In genomic region chr20:47503685-47504084, GRCh38 we compare ENCODE assay signal across 10 cellular contexts. TPM values are rescaled to one million over a fixed set of nuclear protein-coding genes. Genes with fewer than 3 reads are reported as not detected.
DNase-seq lines count a peak whose midpoint lies in the region; ATAC-seq and TF ChIP-seq lines count a peak whose summit lies in the region.
"Had no signal": no experiment of that assay in that cellular context is flagged by ENCODE, and none has a peak within 500 bp of the region (broad histone marks: within the 10 kb centered on the region; RNA-seq: fewer than 3 reads in every experiment).

No MANE protein-coding gene starts in this region.

- no peak overlapping the region for H3K4me2 ChIP-seq in trophoblast cell (ENCODE audit: low read length)

- H3K79me2 ChIP-seq in trophoblast cell (ENCODE audit: control insufficient read depth, insufficient read depth, low read length, poor library complexity): peaks cover 21% of the 10 kb centered on the region

- H3K27ac Mint-ChIP-seq in CD14-positive monocyte (peak overlapping the region in 1 of 7 donors; percentile 90), mesothelial cell of epicardium (peak overlapping the region; percentile 91)
- H3K27ac Mint-ChIP-seq in activated naive CD8-positive, alpha-beta T cell treated with anti-CD3 and anti-CD28 coated beads for 36 hours: peak overlapping the region; percentile 93

- H2BK5ac ChIP-seq in trophoblast cell (ENCODE audit: low read depth, low read length, poor library complexity): no peak overlapping the region

- H3K4me3 Mint-ChIP-seq in CD14-positive monocyte (peak overlapping the region; percentile 59 to 95), mesothelial cell of epicardium (peak overlapping the region; percentile 99)
- peak overlapping the region; percentile 99 for H3K4me3 Mint-ChIP-seq in activated naive CD8-positive, alpha-beta T cell treated with anti-CD3 and anti-CD28 coated beads for 36 hours

- H3K14ac ChIP-seq in trophoblast cell (ENCODE audit: low read length): no peak overlapping the region

- no peak for TF ChIP-seq POLR2A in body of pancreas (IDR thresholded peaks at IDR 0.05)

- no peak overlapping the region for H3K27ac ChIP-seq in HEK293 (ENCODE audit: extremely low read depth, low read depth, low read length)
- H3K27ac ChIP-seq in body of pancreas: no peak overlapping the region
- no peak overlapping the region for H3K27ac ChIP-seq in trophoblast cell (ENCODE audit: low read depth, low read length)

- CTCF ChIA-PET in HEK293 (lab: Yijun Ruan, JAX): interaction anchor here (0.6 to 2.9 kb wide), 4 partner anchors 65 to 120 kb away, joined by 4 to 9 read pairs (median 5); no protein-coding TSS in a partner anchor

- no peak for ATAC-seq in body of pancreas
- no peak for ATAC-seq in HG02884 (IDR thresholded peaks at IDR 0.05; ENCODE audit: unreplicated experiment)

- H2AK5ac ChIP-seq in trophoblast cell (ENCODE audit: low read length): no peak overlapping the region

- H4K8ac ChIP-seq in trophoblast cell (ENCODE audit: low read depth, low read length): no peak overlapping the region

- H3K23ac ChIP-seq in trophoblast cell (ENCODE audit: low read length): no peak overlapping the region

- no peak overlapping the region for H2BK120ac ChIP-seq in trophoblast cell (ENCODE audit: insufficient read depth, low read length, poor library complexity)

- DNase-seq in CD14-positive monocyte (ENCODE audit: low spot score): no peak
- DNase-seq in activated naive CD8-positive, alpha-beta T cell treated with anti-CD3 and anti-CD28 coated beads for 36 hours: no peak
- DNase-seq in mesothelial cell of epicardium (ENCODE audit: low spot score in 2 of 2, unreplicated experiment in 2 of 2): no peak
- no peak for DNase-seq in body of pancreas
- DNase-seq in globus pallidus (ENCODE audit: low spot score): no peak
- no peak for DNase-seq in trophoblast cell
- DNase-seq: NCI-H1436, sigmoid colon had no signal

- H3K27me3 Mint-ChIP-seq in CD14-positive monocyte (ENCODE audit: low read depth in 3 of 3) (no peaks in the 10 kb centered on the region), mesothelial cell of epicardium (ENCODE audit: low read depth) (no peaks in the 10 kb centered on the region)
- H3K27me3 Mint-ChIP-seq in activated naive CD8-positive, alpha-beta T cell treated with anti-CD3 and anti-CD28 coated beads for 36 hours: peaks cover 3% of the 10 kb centered on the region

- H2BK12ac ChIP-seq in trophoblast cell (ENCODE audit: low read length): no peak overlapping the region

- H3K79me1 ChIP-seq in trophoblast cell (ENCODE audit: low read length): peaks cover 13% of the 10 kb centered on the region

- no peak overlapping the region for H4K91ac ChIP-seq in trophoblast cell (ENCODE audit: low read depth, low read length)

- no peaks in the 10 kb centered on the region for H3K36me3 ChIP-seq in HEK293 (ENCODE audit: control insufficient read depth in 2 of 2, insufficient read depth in 1 of 2, low read length in 2 of 2)
- H3K36me3 ChIP-seq in body of pancreas (replicated peaks in 1 of 2; ENCODE audit: insufficient read depth in 1 of 2, low read depth in 2 of 2): no peaks in the 10 kb centered on the region
- H3K36me3 ChIP-seq in trophoblast cell (ENCODE audit: control insufficient read depth in 1 of 2, insufficient read depth in 2 of 2, low read length in 2 of 2): no peaks in the 10 kb centered on the region
- H3K36me3 ChIP-seq: sigmoid colon had no signal

- H3K4me1 Mint-ChIP-seq in CD14-positive monocyte (peaks cover 47% of the 10 kb centered on the region), mesothelial cell of epicardium (peaks cover 49% of the 10 kb centered on the region)
- H3K4me1 Mint-ChIP-seq in activated naive CD8-positive, alpha-beta T cell treated with anti-CD3 and anti-CD28 coated beads for 36 hours: peaks cover 50% of the 10 kb centered on the region

- no peaks in the 10 kb centered on the region for H3K9me3 ChIP-seq in HEK293 (ENCODE audit: control insufficient read depth, insufficient read depth, low read depth, low read length)
- no peaks in the 10 kb centered on the region for H3K9me3 ChIP-seq in body of pancreas
- H3K9me3 ChIP-seq in trophoblast cell (ENCODE audit: insufficient read depth, low read depth, low read length): no peaks in the 10 kb centered on the region
- H3K9me3 ChIP-seq: sigmoid colon had no signal

- H3K9ac ChIP-seq in trophoblast cell (ENCODE audit: low read length): no peak overlapping the region

- H3K9me3 Mint-ChIP-seq in CD14-positive monocyte (no peaks in the 10 kb centered on the region), mesothelial cell of epicardium (no peaks in the 10 kb centered on the region)
- no peaks in the 10 kb centered on the region for H3K9me3 Mint-ChIP-seq in activated naive CD8-positive, alpha-beta T cell treated with anti-CD3 and anti-CD28 coated beads for 36 hours

- no peak overlapping the region for H4K12ac ChIP-seq in trophoblast cell (ENCODE audit: low read depth, low read length)

- H3K27me3 ChIP-seq in body of pancreas: no peaks in the 10 kb centered on the region
- no peaks in the 10 kb centered on the region for H3K27me3 ChIP-seq in trophoblast cell (ENCODE audit: insufficient read depth, low read length)
- H3K27me3 ChIP-seq: sigmoid colon had no signal

- H2AFZ ChIP-seq in trophoblast cell (ENCODE audit: insufficient read depth, low read length, poor library complexity): no peak overlapping the region

- peaks cover 1 to 3% of the 10 kb centered on the region in 2 donors for H3K36me3 Mint-ChIP-seq in CD14-positive monocyte
- peaks cover 46% of the 10 kb centered on the region for H3K36me3 Mint-ChIP-seq in activated naive CD8-positive, alpha-beta T cell treated with anti-CD3 and anti-CD28 coated beads for 36 hours
- H3K36me3 Mint-ChIP-seq in mesothelial cell of epicardium: no peaks in the 10 kb centered on the region

- TF ChIP-seq CTCF in CD14-positive monocyte (IDR thresholded peaks at IDR 0.05) (no peak), HEK293 (tag by site-specific recombination; IDR thresholded peaks at IDR 0.05) (no peak), mesothelial cell of epicardium (IDR thresholded peaks at IDR 0.05; ENCODE audit: unreplicated experiment) (no peak), body of pancreas (IDR thresholded peaks at IDR 0.05) (no peak)

- intact Hi-C loops in CD14-positive monocyte (cut with micrococcal nuclease) (loop anchor here in 1 of 2 donors (5.0 kb wide), 2 partner anchors 86 to 109 kb away; no protein-coding TSS in a partner anchor), body of pancreas (cut with DNase I) (no loop called here)

- no peak overlapping the region for H3K18ac ChIP-seq in trophoblast cell (ENCODE audit: low read length)

- POLR2A ChIA-PET in HEK293 (lab: Yijun Ruan, JAX): interaction anchor here (0.9 kb wide), 1 partner anchor 118 kb away, joined by 3 read pairs; no protein-coding TSS in a partner anchor

- H3K4me3 ChIP-seq in HEK293 (ENCODE audit: low read depth, low read length) (no peak overlapping the region; the same call in 1 of the 2 replicates), body of pancreas (no peak overlapping the region), trophoblast cell (ENCODE audit: low read depth, low read length) (no peak overlapping the region)

- H3K4me1 ChIP-seq in HEK293 (ENCODE audit: control insufficient read depth, insufficient read depth, low read length): peaks cover 8% of the 10 kb centered on the region
- H3K4me1 ChIP-seq in body of pancreas: peaks cover 29% of the 10 kb centered on the region
- H3K4me1 ChIP-seq in trophoblast cell (ENCODE audit: control insufficient read depth in 1 of 2, insufficient read depth in 2 of 2, low read length in 2 of 2): peaks cover 2 to 8% of the 10 kb centered on the region in 2 experiments

- no peak overlapping the region for H3K4ac ChIP-seq in trophoblast cell (ENCODE audit: low read depth, low read length)

- 47 to 48% methylated on average over 2 of the region's 2 CpGs for WGBS in body of pancreas, 2 donors
- WGBS in trophoblast cell (ENCODE audit: extremely low coverage, insufficient coverage, insufficient read length): no CpG with 5 or more reads among the region's 2 CpGs

TF ChIP-seq in HEK293, 187 proteins besides CTCF, POLR2A, EP300 and RAD21:
- TF ChIP-seq OSR2 (tag by site-specific recombination; IDR thresholded peaks at IDR 0.05) (peak; percentile 31; the same call in 1 of the 2 replicates), ZNF701 (tag by site-specific recombination; IDR thresholded peaks at IDR 0.05) (no peak)
TF ChIP-seq in HEK293: peak in this region for 1.

RNA-seq across cellular contexts. Expression of gene NCOA3, which starts 2.0 kb away (rescaled TPM):
- 10 to 100 TPM; 13.5 to 21.3 TPM for polyA plus RNA-seq in CD14-positive monocyte
- total RNA-seq in activated naive CD8-positive, alpha-beta T cell treated with anti-CD3 and anti-CD28 coated beads for 36 hours: 10 to 100 TPM; 58.1 to 66.4 TPM
- total RNA-seq in mesothelial cell of epicardium (45.9 to 49.8 TPM (median 47.1 TPM) in 3 replicates), body of pancreas (10 to 100 TPM; 14.8 to 17.1 TPM)
- polyA plus RNA-seq in trophoblast cell (2013): 189 and 191 TPM in 2 replicates
